In the genomic region with DNA sequence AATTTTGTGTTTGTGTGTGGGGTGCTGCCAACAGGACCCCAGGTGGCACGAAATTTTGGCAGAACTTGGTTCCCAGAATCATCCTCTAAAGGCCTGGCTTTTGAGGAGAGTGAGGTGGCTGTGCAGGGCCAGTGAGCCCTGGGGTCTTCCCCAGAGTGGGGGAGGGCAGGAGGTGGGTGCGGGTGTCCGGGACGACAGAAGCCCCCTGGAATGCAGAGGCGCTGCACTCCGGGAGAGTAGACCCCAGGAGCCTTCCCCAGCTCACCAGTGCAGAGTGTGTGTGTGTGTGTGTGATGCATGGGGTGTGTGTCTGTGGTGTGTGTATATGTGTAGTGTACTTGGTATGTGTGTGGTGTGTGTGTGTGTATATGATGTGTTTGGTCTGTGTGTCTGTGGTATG, we compare ENCODE assay signal across 20 cellular contexts.
"Had no signal": no experiment of that assay in that cellular context is flagged by ENCODE, and none has a peak within 500 bp of the region (broad histone marks: within the 10 kb centered on the region; RNA-seq: fewer than 3 reads in every experiment).

No MANE protein-coding gene starts in this region.

- H3K27ac ChIP-seq: epithelial cell of prostate, esophagus muscularis mucosa, gastrocnemius medialis, neural progenitor cell, ovary, suprapubic skin, thyroid gland, upper lobe of left lung had no signal

- H3K4me2 ChIP-seq: neural progenitor cell had no signal

- H3K4me3 Mint-ChIP-seq: effector memory CD8-positive, alpha-beta T cell; natural killer cell treated with Interleukin-12 subunit alpha and Interleukin-12 subunit beta and Interleukin-15 and Interleukin-18, amount 100 ng/mL, for 72 hours; neural progenitor cell had no signal

- H3K27ac Mint-ChIP-seq: effector memory CD8-positive, alpha-beta T cell; natural killer cell treated with Interleukin-12 subunit alpha and Interleukin-12 subunit beta and Interleukin-15 and Interleukin-18, amount 100 ng/mL, for 72 hours; neural progenitor cell; progenitor cell of endocrine pancreas had no signal

- H3K9me3 ChIP-seq: gastrocnemius medialis, ovary, suprapubic skin, thyroid gland had no signal

- H3K36me3 Mint-ChIP-seq: natural killer cell treated with Interleukin-12 subunit alpha and Interleukin-12 subunit beta and Interleukin-15 and Interleukin-18, amount 100 ng/mL, for 72 hours; neural progenitor cell had no signal

- ATAC-seq: effector memory CD8-positive, alpha-beta T cell; gastrocnemius medialis; left lobe of liver; right cardiac atrium had no signal

- H3K4me3 ChIP-seq: esophagus muscularis mucosa, gastrocnemius medialis, lung, neural progenitor cell, ovary, suprapubic skin, thyroid gland, upper lobe of left lung had no signal

- H3K9ac ChIP-seq: neural progenitor cell had no signal

- H3K36me3 ChIP-seq: esophagus muscularis mucosa, gastrocnemius medialis, neural progenitor cell, ovary, suprapubic skin, thyroid gland, upper lobe of left lung had no signal

- FAIRE-seq: small intestine had no signal

- H3K4me1 ChIP-seq: esophagus muscularis mucosa, suprapubic skin, thyroid gland, upper lobe of left lung had no signal

- H3K9me3 Mint-ChIP-seq: effector memory CD8-positive, alpha-beta T cell; natural killer cell treated with Interleukin-12 subunit alpha and Interleukin-12 subunit beta and Interleukin-15 and Interleukin-18, amount 100 ng/mL, for 72 hours; neural progenitor cell had no signal

- H3K27me3 ChIP-seq: gastrocnemius medialis, neural progenitor cell, ovary, suprapubic skin, thyroid gland, upper lobe of left lung had no signal

- DNase-seq: effector memory CD8-positive, alpha-beta T cell; gastrocnemius medialis; islet precursor cell; midbrain; nucleus accumbens; ovary; right cardiac atrium; small intestine; stimulated activated CD4-positive, alpha-beta T cell treated with anti-CD3 and anti-CD28 coated beads, Interleukin-12 subunit alpha, Interleukin-12 subunit beta, amount 100 ng/mL, for 4 hours; stimulated activated naive CD4-positive, alpha-beta T cell; thyroid gland had no signal
